ENCODE assay signal across 8 cellular contexts in the genomic region with DNA sequence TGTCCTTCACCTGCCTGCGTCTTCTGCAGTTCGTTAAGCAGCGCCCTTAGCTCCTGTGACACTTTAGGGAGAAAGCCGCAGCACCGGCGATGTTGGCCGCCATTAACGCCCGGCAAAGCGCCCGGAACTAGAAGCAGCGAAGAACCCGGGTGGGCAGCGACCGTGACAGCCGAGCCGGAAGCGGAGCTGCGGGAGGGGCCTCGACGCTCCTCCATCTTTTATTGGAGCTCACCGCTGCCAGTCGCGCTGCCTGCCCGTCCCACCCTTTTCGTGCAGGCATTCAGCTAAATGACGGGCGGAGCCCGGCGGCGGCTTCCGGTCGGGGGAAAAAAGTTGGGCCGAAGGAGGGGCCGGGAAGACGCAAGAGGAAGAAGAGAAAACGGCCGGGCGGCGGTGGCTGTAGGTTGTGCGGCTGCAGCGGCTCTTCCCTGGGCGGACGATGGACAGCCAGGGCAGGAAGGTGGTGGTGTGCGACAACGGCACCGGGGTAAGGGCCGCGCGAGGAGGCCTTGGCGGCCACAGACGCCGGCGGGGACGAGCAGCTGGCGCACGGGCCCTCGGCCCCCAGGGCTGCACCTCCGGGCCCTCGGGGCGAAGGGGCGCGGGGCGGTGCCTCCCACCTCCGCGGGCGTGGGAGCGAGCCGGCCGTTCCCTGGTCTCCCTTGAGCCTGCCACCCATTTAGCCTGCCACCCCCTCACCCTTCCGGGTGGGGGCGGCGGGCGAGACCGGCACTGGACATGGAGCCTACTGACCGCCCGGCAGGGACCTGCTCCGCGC. TPM values are rescaled to one million over a fixed set of nuclear protein-coding genes. Genes with fewer than 3 reads are reported as not detected.
DNase-seq lines count a peak whose midpoint lies in the region; ATAC-seq, FAIRE-seq and TF ChIP-seq lines count a peak whose summit lies in the region.

A gene (plus strand): TSS at position 361 of the 778 bp plus-strand sequence. CDS start 79 bp downstream, at position 440.

- H3K27me3 ChIP-seq in bronchial epithelial cell (ENCODE audit: control insufficient read depth, insufficient read depth, low read length), result no peaks in the 10 kb centered on the region
- no peaks in the 10 kb centered on the region for H3K27me3 ChIP-seq in smooth muscle cell (ENCODE audit: low read depth)

- peak within 1 kb of the TSS; percentile 91 for H2AFZ ChIP-seq in smooth muscle cell (ENCODE audit: low read depth)

- peaks cover 10% of the 10 kb centered on the region for H4K20me1 ChIP-seq in smooth muscle cell (ENCODE audit: low read depth)

- DNase-seq in AG04449 (ENCODE audit: low read depth, low spot score) (peak; percentile 78), NCI-H2227 treated with DMSO at 0.1 percent for 48 hours (lab: John Stamatoyannopoulos, UW) (peak; percentile 96), bronchial epithelial cell (ENCODE audit: low read depth) (peak; percentile 90), iPS-NIHi11 (ENCODE audit: low spot score) (peak; percentile 91), smooth muscle cell (lab: John Stamatoyannopoulos, UW; ENCODE audit: unreplicated experiment) (peak; percentile 79)

- peaks cover 2% of the 10 kb centered on the region for H3K36me3 ChIP-seq in bronchial epithelial cell (ENCODE audit: control insufficient read depth, insufficient read depth, low read length)
- H3K36me3 ChIP-seq in smooth muscle cell (ENCODE audit: low read depth), result no peaks in the 10 kb centered on the region

- FAIRE-seq in bronchial epithelial cell (lab: Jason Lieb, UNC), result no peak

- peaks cover 16% of the 10 kb centered on the region for H3F3A ChIP-seq in smooth muscle cell (ENCODE audit: low read depth)

- no peaks in the 10 kb centered on the region for H3K9me3 ChIP-seq in smooth muscle cell (replicated peaks; ENCODE audit: low read depth)

- peak within 1 kb of the TSS; percentile 97 for H3K4me2 ChIP-seq in smooth muscle cell

- ATAC-seq in GM18907 (IDR thresholded peaks at IDR 0.05; ENCODE audit: unreplicated experiment) (peak; percentile 93), HG03159 (IDR thresholded peaks at IDR 0.05; ENCODE audit: unreplicated experiment) (peak; percentile 89)

- H3K9ac ChIP-seq in smooth muscle cell (ENCODE audit: low read depth), result peak within 1 kb of the TSS; percentile 92

- CTCF ChIA-PET in AG04449 (lab: Yijun Ruan, JAX), result interaction anchor here (3.4 kb wide), 1 partner anchor 11 kb away, joined by 13 read pairs; no protein-coding TSS in a partner anchor

- H3K4me3 ChIP-seq in AG04449 (ENCODE audit: low read depth, low read length) (peak within 1 kb of the TSS; percentile 100), WI38 (ENCODE audit: low read depth, low read length) (peak within 1 kb of the TSS; percentile 97), bronchial epithelial cell (ENCODE audit: low read depth, low read length) (peak within 1 kb of the TSS; percentile 65), smooth muscle cell (peak within 1 kb of the TSS; percentile 99)

- peaks cover 34% of the 10 kb centered on the region for H3K4me1 ChIP-seq in smooth muscle cell (ENCODE audit: low read depth)

- peak within 1 kb of the TSS; percentile 94 for H3K27ac ChIP-seq in smooth muscle cell (ENCODE audit: low read depth)

- POLR2A ChIA-PET in AG04449 (lab: Yijun Ruan, JAX), result interaction anchor here (0.6 to 1.0 kb wide), 10 partner anchors 14 to 209 kb away, joined by 3 to 6 read pairs (median 3); a partner anchor contains a TSS

- peaks cover 56% of the 10 kb centered on the region for H3K79me2 ChIP-seq in smooth muscle cell (ENCODE audit: low read depth)

- WGBS in smooth muscle cell (ENCODE audit: low lambda C conversion rate), result 1% methylated on average over 61 of the region's 79 CpGs

- TF ChIP-seq CTCF in AG04449 (IDR thresholded peaks at IDR 0.05; ENCODE audit: insufficient read depth, low read length, missing control alignments) (no peak), WI38 (IDR thresholded peaks at IDR 0.05; ENCODE audit: low read depth, low read length) (no peak), bronchial epithelial cell (IDR thresholded peaks at IDR 0.05; ENCODE audit: insufficient read depth, low read length, severe bottlenecking) (no peak), smooth muscle cell (IDR thresholded peaks at IDR 0.05; ENCODE audit: borderline replicate concordance, insufficient read depth, poor library complexity, severe bottlenecking) (no peak)

RNA-seq across cellular contexts. Expression of the gene that starts here (rescaled TPM):
- total RNA-seq in bronchial epithelial cell (73.7 and 115 TPM in 2 replicates), smooth muscle cell (174 TPM in 2 replicates)
- 107 and 108 TPM in 2 replicates for polyA plus RNA-seq in smooth muscle cell

Comparison
In these comparisons a context has a peak if more than half of its experiments do, and no peak if none do; other contexts are left out.
1. Peak in every context shown above with its lines: DNase-seq, ATAC-seq, H3K4me3 ChIP-seq and H3K27ac ChIP-seq.